In the genomic region with DNA sequence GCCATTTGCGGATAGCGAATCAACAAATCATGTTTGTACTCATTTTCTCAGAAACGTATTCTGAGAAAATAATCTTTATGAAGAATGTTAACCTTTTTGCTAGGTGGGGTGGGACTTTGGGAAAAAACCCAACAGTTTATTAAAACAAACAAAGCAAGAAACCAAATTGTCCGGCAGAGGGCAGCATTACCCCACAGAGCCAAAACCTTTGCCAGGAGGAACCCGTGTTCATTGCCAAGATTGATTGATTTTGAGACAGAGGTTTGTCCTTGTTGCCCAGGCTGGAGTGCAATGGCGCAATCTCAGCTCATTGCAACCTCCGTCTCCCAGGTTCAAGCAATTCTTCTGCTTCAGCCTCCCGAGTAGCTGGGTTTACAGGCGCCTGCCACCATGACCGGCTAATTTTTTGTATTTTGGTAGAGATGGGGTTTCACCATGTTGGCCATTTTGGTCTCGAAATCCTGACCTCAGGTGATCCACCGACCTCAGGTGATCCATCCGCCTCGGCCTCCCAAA, we compare ENCODE assay signal across 8 cellular contexts.
A peak's percentile ranks its signal among the peaks of the same experiment; 100 is the strongest.
DNase-seq lines count a peak whose midpoint lies in the region; ATAC-seq, FAIRE-seq and TF ChIP-seq lines count a peak whose summit lies in the region.

No MANE protein-coding gene starts in this region.

- TF ChIP-seq POLR2A in gastroesophageal sphincter (IDR thresholded peaks at IDR 0.05) = no peak
- TF ChIP-seq POLR2A in transverse colon (IDR thresholded peaks at IDR 0.05) = no peak

- no peaks in the 10 kb centered on the region for H3K79me2 ChIP-seq in DOHH2 (ENCODE audit: control insufficient read depth, low read length)
- no peaks in the 10 kb centered on the region for H3K79me2 ChIP-seq in MM.1S (ENCODE audit: low read length)

- no peaks in the 10 kb centered on the region for H4K20me1 ChIP-seq in DOHH2 (ENCODE audit: control insufficient read depth, insufficient read depth, low read depth, low read length)
- no peaks in the 10 kb centered on the region for H4K20me1 ChIP-seq in MM.1S (ENCODE audit: insufficient read depth, low read length)

- no peak overlapping the region for H2AFZ ChIP-seq in MM.1S (ENCODE audit: low read length)

- H3K27ac ChIP-seq in DOHH2 (ENCODE audit: low read depth, low read length) (no peak overlapping the region), MM.1S (ENCODE audit: low read length) (no peak overlapping the region), RWPE2 (ENCODE audit: poor library complexity, severe bottlenecking) (no peak overlapping the region), gastroesophageal sphincter (no peak overlapping the region), pancreas (no peak overlapping the region), transverse colon (no peak overlapping the region)

- TF ChIP-seq EP300 in gastroesophageal sphincter (IDR thresholded peaks at IDR 0.05) (no peak), transverse colon (IDR thresholded peaks at IDR 0.05; ENCODE audit: low read depth) (no peak)

- H3K4me3 ChIP-seq in DOHH2 (ENCODE audit: low read length) (no peak overlapping the region), MM.1S (ENCODE audit: low read length) (peak overlapping the region; percentile 8; the same call in 1 of the 2 replicates), RWPE2 (ENCODE audit: severe bottlenecking) (no peak overlapping the region), gastroesophageal sphincter (no peak overlapping the region), pancreas (no peak overlapping the region), transverse colon (no peak overlapping the region)

- intact Hi-C loops in pancreas (cut with DNase I) (no loop called here), transverse colon (cut with DNase I; ENCODE audit: low total_unique reads) (loop anchor here (10.0 kb wide), 1 partner anchor 590 kb away; no protein-coding TSS in a partner anchor)

- 15 to 25% methylated on average over 8 to 10 of the region's 14 CpGs for WGBS in gastroesophageal sphincter (ENCODE audit: low coverage in 1 of 2), 2 donors
- WGBS in pancreas, 2 donors = 33 to 37% methylated on average over 14 of the region's 14 CpGs
- WGBS in transverse colon (ENCODE audit: low coverage in 1 of 2), 2 donors = 0 to 40% methylated on average over 5 to 14 of the region's 14 CpGs

- H3K27me3 ChIP-seq in DOHH2 (ENCODE audit: control insufficient read depth, low read length) = peaks cover 8% of the 10 kb centered on the region
- no peaks in the 10 kb centered on the region for H3K27me3 ChIP-seq in MM.1S (replicated peaks; ENCODE audit: insufficient read depth, low read length)
- no peaks in the 10 kb centered on the region for H3K27me3 ChIP-seq in RWPE2 (ENCODE audit: insufficient read depth, poor library complexity, severe bottlenecking)
- peaks cover 12% of the 10 kb centered on the region for H3K27me3 ChIP-seq in gastroesophageal sphincter
- no peaks in the 10 kb centered on the region for H3K27me3 ChIP-seq in pancreas
- H3K27me3 ChIP-seq in transverse colon = peaks cover 10% of the 10 kb centered on the region

- TF ChIP-seq CTCF in DOHH2 (IDR thresholded peaks at IDR 0.05; ENCODE audit: low read depth, low read length, poor library complexity, severe bottlenecking) (peak; percentile 72), MM.1S (IDR thresholded peaks at IDR 0.05; ENCODE audit: low read length) (peak; percentile 81), RWPE2 (IDR thresholded peaks at IDR 0.05; ENCODE audit: poor library complexity, severe bottlenecking) (peak; percentile 76), gastroesophageal sphincter (IDR thresholded peaks at IDR 0.05) (peak; percentile 78 to 87 (median 80)), pancreas (IDR thresholded peaks at IDR 0.05) (peak; percentile 66 to 79 (median 72)), transverse colon (IDR thresholded peaks at IDR 0.05) (peak; percentile 84 to 91 (median 85))

- FAIRE-seq in pancreas (lab: Jason Lieb, UNC) = no peak

- H3K9me3 ChIP-seq in DOHH2 (ENCODE audit: control insufficient read depth, insufficient read depth, low read length) (no peaks in the 10 kb centered on the region), MM.1S (replicated peaks; ENCODE audit: insufficient read depth, low read length) (no peaks in the 10 kb centered on the region), RWPE2 (ENCODE audit: severe bottlenecking) (no peaks in the 10 kb centered on the region), gastroesophageal sphincter (no peaks in the 10 kb centered on the region), pancreas (no peaks in the 10 kb centered on the region), transverse colon (no peaks in the 10 kb centered on the region)

- ATAC-seq in RWPE2 (ENCODE audit: low read depth) = no peak
- ATAC-seq in gastroesophageal sphincter = no peak
- ATAC-seq in pancreas = peak; percentile 75 to 86 (median 83)
- no peak for ATAC-seq in HG02884 (IDR thresholded peaks at IDR 0.05; ENCODE audit: unreplicated experiment)

- H3F3A ChIP-seq in DOHH2 (ENCODE audit: control insufficient read depth, insufficient read depth) (no peaks in the 10 kb centered on the region), MM.1S (ENCODE audit: insufficient read depth, low read length) (no peaks in the 10 kb centered on the region)

- H3K4me1 ChIP-seq in DOHH2 (ENCODE audit: control insufficient read depth, low read length) (no peaks in the 10 kb centered on the region), MM.1S (ENCODE audit: low read length) (no peaks in the 10 kb centered on the region), RWPE2 (ENCODE audit: insufficient read depth, poor library complexity, severe bottlenecking) (no peaks in the 10 kb centered on the region), gastroesophageal sphincter (peaks cover 0 to 9% (median 0%) of the 10 kb centered on the region in 3 donors), pancreas (no peaks in the 10 kb centered on the region), transverse colon (peaks cover 0 to 5% (median 0%) of the 10 kb centered on the region in 4 donors)

- H3K4me2 ChIP-seq in DOHH2 (ENCODE audit: low read length) (no peak overlapping the region), MM.1S (ENCODE audit: low read depth, low read length) (peak overlapping the region; percentile 42; the same call in 1 of the 2 replicates)

- H3K9me2 ChIP-seq in DOHH2 (replicated peaks; ENCODE audit: control insufficient read depth, low read length) = no peaks in the 10 kb centered on the region
- no peaks in the 10 kb centered on the region for H3K9me2 ChIP-seq in MM.1S (replicated peaks; ENCODE audit: insufficient read depth, low read length)

- in situ Hi-C loops in transverse colon (cut with MboI; ENCODE audit: low pct_ligation_motif_present in 1 of 4, low pct_unique_long_range_greater_than_20kb in 1 of 4, low sequenced_read_pairs in 3 of 4) = no loop called here

- DNase-seq in MM.1S (peak; percentile 81), RWPE2 (ENCODE audit: low spot score) (no peak), pancreas (peak; percentile 66 to 84 (median 71)), transverse colon (peak; percentile 84)
- DNase-seq in activated T-helper 9 cell treated with anti-CD3 and anti-CD28 coated beads, Interleukin-2, amount 50 U/mL, for 16 hours (ENCODE audit: low read depth) = peak; percentile 60

- no peak overlapping the region for H3K9ac ChIP-seq in MM.1S (ENCODE audit: low read length)

- H3K36me3 ChIP-seq in DOHH2 (ENCODE audit: control insufficient read depth, low read length) (no peaks in the 10 kb centered on the region), MM.1S (replicated peaks; ENCODE audit: insufficient read depth, low read length) (no peaks in the 10 kb centered on the region), RWPE2 (ENCODE audit: low read depth) (no peaks in the 10 kb centered on the region), gastroesophageal sphincter (no peaks in the 10 kb centered on the region), pancreas (no peaks in the 10 kb centered on the region), transverse colon (no peaks in the 10 kb centered on the region)

Comparison
In these comparisons a context has a peak if more than half of its experiments do, and no peak if none do; other contexts are left out.
1. ATAC-seq: peak in pancreas (4 of 4); none in RWPE2 (single experiment), gastroesophageal sphincter (single experiment) and HG02884 (single experiment).
2. Peak in every context shown above with its lines, with median percentiles within 50 percentile points of each other: CTCF ChIP-seq.